In genomic region chr1:31764307-31765040, GRCh38 we compare ENCODE assay signal across 8 cellular contexts. TPM values are rescaled to one million over a fixed set of nuclear protein-coding genes. Genes with fewer than 3 reads are reported as not detected.
DNase-seq lines count a peak whose midpoint lies in the region; ATAC-seq and TF ChIP-seq lines count a peak whose summit lies in the region.

ADGRB2 (minus strand) TSS chr1:31764340; CDS start chr1:31757221, 7,119 bp downstream.

- WGBS in spleen, 5 donors = 4 to 13% (median 6%) methylated on average over 17 to 60 of the region's 60 CpGs

- peak; percentile 51 for DNase-seq in Daoy (ENCODE audit: low read depth)
- DNase-seq in NB4 (ENCODE audit: low read depth) = peak; percentile 34
- no peak for DNase-seq in activated naive CD8-positive, alpha-beta T cell treated with anti-CD3 and anti-CD28 coated beads, Interleukin-2, amount 10 ng/mL, durations not matched to agents 7 days and 5 days
- peak; percentile 50 for DNase-seq in hepatic stellate cell (ENCODE audit: low spot score)
- no peak for DNase-seq in spleen
- no peak for DNase-seq in omental fat pad (ENCODE audit: low spot score)

- H3K27me3 Mint-ChIP-seq in activated naive CD8-positive, alpha-beta T cell treated with anti-CD3 and anti-CD28 coated beads, Interleukin-2, amount 10 ng/mL, durations not matched to agents 7 days and 5 days = peaks cover 56% of the 10 kb centered on the region

- no peaks in the 10 kb centered on the region for H3K9me3 ChIP-seq in spleen

- no peak within 1 kb of the TSS for H3K4me3 ChIP-seq in NB4 (ENCODE audit: low read depth, low read length)
- H3K4me3 ChIP-seq in spleen = peak within 1 kb of the TSS; percentile 34 to 72 (median 46)

- H3K4me3 Mint-ChIP-seq in activated naive CD8-positive, alpha-beta T cell treated with anti-CD3 and anti-CD28 coated beads, Interleukin-2, amount 10 ng/mL, durations not matched to agents 7 days and 5 days = peak within 1 kb of the TSS; percentile 80

- peaks cover 0 to 62% (median 22%) of the 10 kb centered on the region in 7 donors for H3K27me3 ChIP-seq in spleen (replicated peaks in 1 of 7)

- no peaks in the 10 kb centered on the region for H3K9me3 Mint-ChIP-seq in activated naive CD8-positive, alpha-beta T cell treated with anti-CD3 and anti-CD28 coated beads, Interleukin-2, amount 10 ng/mL, durations not matched to agents 7 days and 5 days

- no peak for TF ChIP-seq CTCF in NB4 (IDR thresholded peaks at IDR 0.05; ENCODE audit: low read depth, low read length)
- TF ChIP-seq CTCF in spleen (IDR thresholded peaks at IDR 0.05 in 8 of 11, conservative IDR thresholded peaks at IDR 0.05 in 3 of 11) = peak in 2 of 11 experiments; percentile 11 to 12
- no peak for TF ChIP-seq CTCF in omental fat pad (IDR thresholded peaks at IDR 0.05)

- no peaks in the 10 kb centered on the region for H3K36me3 Mint-ChIP-seq in activated naive CD8-positive, alpha-beta T cell treated with anti-CD3 and anti-CD28 coated beads, Interleukin-2, amount 10 ng/mL, durations not matched to agents 7 days and 5 days

- POLR2A ChIA-PET in activated naive CD8-positive, alpha-beta T cell treated with anti-CD3 and anti-CD28 coated beads, Interleukin-2, amount 10 ng/mL, durations not matched to agents 7 days and 5 days (lab: Charles Lee) = interaction anchor here (1.5 kb wide), 1 partner anchor 25 kb away, joined by 5 read pairs; no protein-coding TSS in a partner anchor

- intact Hi-C loops in spleen (cut with DNase I; ENCODE audit: low total_unique reads) = no loop called here

- no peak within 1 kb of the TSS for H3K27ac ChIP-seq in spleen

- H3K4me1 Mint-ChIP-seq in activated naive CD8-positive, alpha-beta T cell treated with anti-CD3 and anti-CD28 coated beads, Interleukin-2, amount 10 ng/mL, durations not matched to agents 7 days and 5 days = peaks cover 21% of the 10 kb centered on the region

- H3K4me1 ChIP-seq in spleen = peaks cover 25 to 63% (median 53%) of the 10 kb centered on the region in 6 donors

- H3K36me3 ChIP-seq in spleen = no peaks in the 10 kb centered on the region

- H3K27ac Mint-ChIP-seq in activated naive CD8-positive, alpha-beta T cell treated with anti-CD3 and anti-CD28 coated beads, Interleukin-2, amount 10 ng/mL, durations not matched to agents 7 days and 5 days = no peak within 1 kb of the TSS

- TF ChIP-seq POLR2A in NB4 (IDR thresholded peaks at IDR 0.05; ENCODE audit: extremely low read depth, insufficient read length) = no peak
- no peak for TF ChIP-seq POLR2A in spleen (IDR thresholded peaks at IDR 0.05)

- peak; percentile 15 for ATAC-seq in activated naive CD8-positive, alpha-beta T cell treated with anti-CD3 and anti-CD28 coated beads, Interleukin-2, amount 10 ng/mL, durations not matched to agents 7 days and 5 days (ENCODE audit: low read depth)
- ATAC-seq in HG03460 (IDR thresholded peaks at IDR 0.05; ENCODE audit: unreplicated experiment) = no peak
- ATAC-seq in omental fat pad (ENCODE audit: low FRiP score) = no peak
- ATAC-seq in GM18498 (IDR thresholded peaks at IDR 0.05; ENCODE audit: unreplicated experiment) = no peak

RNA-seq across cellular contexts. Expression of gene ADGRB2, which starts in this region (rescaled TPM):
- total RNA-seq in Daoy (2014; rRNA removed; shearing (Covaris generic)) = 4.7 and 9.4 TPM in 2 replicates
- under 1 TPM; 0.74 to 0.75 TPM for total RNA-seq in activated naive CD8-positive, alpha-beta T cell treated with anti-CD3 and anti-CD28 coated beads, Interleukin-2, amount 10 ng/mL, durations not matched to agents 7 days and 5 days
- total RNA-seq in spleen (1 to 10 TPM in 5 of 7 donors, under 1 TPM in 2; 0.82 to 5.1 (median 2.7) TPM), omental fat pad (1 to 10 TPM in 3 of 4 donors, under 1 TPM in 1; 0.79 to 7.5 (median 3.3) TPM)
- 1 to 10 TPM in 1 of 3 donors, under 1 TPM in 2; 0.52 to 1.4 (median 0.57) TPM for polyA plus RNA-seq in spleen

Comparison
In these comparisons a context has a peak if more than half of its experiments do, and no peak if none do; other contexts are left out.
1. Peak in ATAC-seq in activated naive CD8-positive, alpha-beta T cell treated with anti-CD3 and anti-CD28 coated beads, Interleukin-2, amount 10 ng/mL, durations not matched to agents 7 days and 5 days; RNA of the gene not detected or under 1 TPM.
2. DNase-seq: peak in Daoy (single experiment), NB4 (single experiment) and hepatic stellate cell (single experiment); none in activated naive CD8-positive, alpha-beta T cell treated with anti-CD3 and anti-CD28 coated beads, Interleukin-2, amount 10 ng/mL, durations not matched to agents 7 days and 5 days (single experiment), spleen (single experiment) and omental fat pad (single experiment).